ENCODE assay signal across 33 cellular contexts in genomic region chr10:25029519-25029918, GRCh38. TPM values are rescaled to one million over a fixed set of nuclear protein-coding genes. Genes with fewer than 3 reads are reported as not detected.
"Had no signal": no experiment of that assay in that cellular context is flagged by ENCODE, and none has a peak within 500 bp of the region (broad histone marks: within the 10 kb centered on the region; RNA-seq: fewer than 3 reads in every experiment).

No MANE protein-coding gene starts in this region.

- FAIRE-seq: TTC549 had no signal

- ATAC-seq: activated CD8-positive, alpha-beta T cell treated with anti-CD3 and anti-CD28 coated beads for 36 hours; activated naive CD8-positive, alpha-beta T cell treated with anti-CD3 and anti-CD28 coated beads, Interleukin-2, amount 50 U/mL, for 24 hours; activated T-cell treated with anti-CD3 and anti-CD28 coated beads, Interleukin-2, amount 50 U/mL, for 4 hours; activated T-cell treated with anti-CD3 and anti-CD28 coated beads, Interleukin-2, amount 50 U/mL, for 72 hours; activated T-helper 17 cell treated with anti-CD3 and anti-CD28 coated beads, Interleukin-2, amount 50 U/mL, for 72 hours had no signal

- H3K36me3 ChIP-seq: ascending aorta, brain microvascular endothelial cell, breast epithelium had no signal

- H3K27me3 ChIP-seq: ascending aorta, brain microvascular endothelial cell, breast epithelium had no signal

- H3K27ac ChIP-seq: ascending aorta, brain microvascular endothelial cell, breast epithelium, VCaP had no signal

- H3K9me3 ChIP-seq: breast epithelium had no signal

- H3K4me1 ChIP-seq: ascending aorta, breast epithelium had no signal

- DNase-seq: activated B cell treated with CpG ODN at 0.5 μM for 24 hours; activated CD4-positive, alpha-beta memory T cell treated with anti-CD3 and anti-CD28 coated beads for 36 hours; activated CD4-positive, alpha-beta T cell treated with anti-CD3 and anti-CD28 coated beads for 4 hours; activated CD4-positive, alpha-beta T cell treated with anti-CD3 and anti-CD28 coated beads, Interleukin-2, amount 10 ng/mL, durations not matched to agents 24 days and 14 days; activated CD4-positive, alpha-beta T cell treated with anti-CD3 and anti-CD28 coated beads, Interleukin-2, amount 50 U/mL, for 1 hour; activated CD4-positive, alpha-beta T cell treated with anti-CD3 and anti-CD28 coated beads, Interleukin-2, amount 50 U/mL, for 4 hours; activated CD4-positive, CD25-positive, alpha-beta regulatory T cell treated with anti-CD3 and anti-CD28 coated beads, Interleukin-2, amount 50 U/mL, for 72 hours; activated CD8-positive, alpha-beta memory T cell treated with anti-CD3 and anti-CD28 coated beads, Interleukin-2, amount 50 U/mL, for 4 hours; activated CD8-positive, alpha-beta T cell treated with anti-CD3 and anti-CD28 coated beads for 36 hours; activated effector memory CD4-positive, alpha-beta T cell treated with anti-CD3 and anti-CD28 coated beads, Interleukin-2, amount 50 U/mL, for 16 hours; activated gamma-delta T cell treated with Interleukin-2 at 50 U/mL for 16 hours; activated naive CD4-positive, alpha-beta T cell; activated naive CD4-positive, alpha-beta T cell treated with anti-CD3 and anti-CD28 coated beads for 36 hours; activated naive CD8-positive, alpha-beta T cell treated with anti-CD3 and anti-CD28 coated beads, Interleukin-2, amount 10 ng/mL, durations not matched to agents 7 days and 5 days; activated naive CD8-positive, alpha-beta T cell treated with anti-CD3 and anti-CD28 coated beads, Interleukin-2, amount 50 U/mL, for 24 hours; activated T-cell treated with anti-CD3 and anti-CD28 coated beads for 4 hours; activated T-cell treated with anti-CD3 and anti-CD28 coated beads, Interleukin-2, amount 50 U/mL, for 1 hour; activated T-cell treated with anti-CD3 and anti-CD28 coated beads, Interleukin-2, amount 50 U/mL, for 4 hours; activated T-cell treated with anti-CD3 and anti-CD28 coated beads, Interleukin-2, amount 50 U/mL, for 72 hours; amygdala; anterior cingulate cortex; brain microvascular endothelial cell; central memory CD4-positive, alpha-beta T cell; T-helper 1 cell; T-helper 2 cell; T-helper 9 cell had no signal

- H3K4me3 ChIP-seq: ascending aorta, breast epithelium had no signal

RNA-seq across cellular contexts. Expression of gene ENKUR, which starts 13.6 kb away (rescaled TPM):
- total RNA-seq: activated B cell treated with CpG ODN at 0.5 μM for 24 hours; activated CD4-positive, alpha-beta memory T cell treated with anti-CD3 and anti-CD28 coated beads for 36 hours; activated CD4-positive, alpha-beta T cell treated with anti-CD3 and anti-CD28 coated beads, Interleukin-2, amount 10 ng/mL, durations not matched to agents 24 days and 14 days; activated CD8-positive, alpha-beta T cell treated with anti-CD3 and anti-CD28 coated beads for 36 hours; activated naive CD4-positive, alpha-beta T cell treated with anti-CD3 and anti-CD28 coated beads for 36 hours; activated naive CD8-positive, alpha-beta T cell treated with anti-CD3 and anti-CD28 coated beads, Interleukin-2, amount 10 ng/mL, durations not matched to agents 7 days and 5 days; activated T-cell treated with anti-CD3 and anti-CD28 coated beads, Interleukin-2, amount 50 U/mL, for 4 hours; activated T-cell treated with anti-CD3 and anti-CD28 coated beads, Interleukin-2, amount 50 U/mL, for 72 hours; activated T-helper 1 cell treated with anti-CD3 and anti-CD28 coated beads, Interleukin-12 subunit alpha, Interleukin-12 subunit beta, Interleukin-2, Interleukin-4 antibody, amounts not matched to agents 30 ng/mL and 10 ng/mL and 1 ng/mL, durations not matched to agents 14 hours and 24 hours and 36 hours; ascending aorta; breast epithelium; cardiac septum had no signal
